ENCODE assay signal across 12 cellular contexts in genomic region chr2:101388232-101388631, GRCh38. TPM values are rescaled to one million over a fixed set of nuclear protein-coding genes. Genes with fewer than 3 reads are reported as not detected.
A peak's percentile ranks its signal among the peaks of the same experiment; 100 is the strongest.
DNase-seq lines count a peak whose midpoint lies in the region; ATAC-seq and TF ChIP-seq lines count a peak whose summit lies in the region.
"Had no signal": no experiment of that assay in that cellular context is flagged by ENCODE, and none has a peak within 500 bp of the region (broad histone marks: within the 10 kb centered on the region; RNA-seq: fewer than 3 reads in every experiment).

No MANE protein-coding gene starts in this region.

- no peaks in the 10 kb centered on the region for H3K9me3 Mint-ChIP-seq in activated T-helper 1 cell treated with anti-CD3 and anti-CD28 coated beads, Interleukin-12 subunit alpha, Interleukin-12 subunit beta, Interleukin-2, Interleukin-4 antibody, amounts not matched to agents 30 ng/mL and 10 ng/mL and 1 ng/mL, durations not matched to agents 14 hours and 24 hours and 36 hours
- H3K9me3 Mint-ChIP-seq in glutamatergic neuron (ENCODE audit: unreplicated experiment) = peaks cover 4% of the 10 kb centered on the region
- H3K9me3 Mint-ChIP-seq: CD8-positive, alpha-beta T cell had no signal

- no peak overlapping the region for H2AFZ ChIP-seq in GM23248

- H3K36me3 ChIP-seq in GM23248 (ENCODE audit: low read depth) (no peaks in the 10 kb centered on the region), right atrium auricular region (no peaks in the 10 kb centered on the region)
- H3K36me3 ChIP-seq: suprapubic skin had no signal

- H3K4me3 ChIP-seq in GM23248 = no peak overlapping the region
- no peak overlapping the region for H3K4me3 ChIP-seq in right atrium auricular region

- H3K4me2 ChIP-seq in GM23248 (ENCODE audit: unreplicated experiment) = no peak overlapping the region

- H3F3A ChIP-seq in GM23248 (ENCODE audit: insufficient read depth) = peaks cover 12% of the 10 kb centered on the region; the same call in 1 of the 2 replicates

- H3K27me3 ChIP-seq in GM23248 (replicated peaks; ENCODE audit: insufficient read depth) (peaks cover 13% of the 10 kb centered on the region), right atrium auricular region (no peaks in the 10 kb centered on the region)

- H3K79me2 ChIP-seq in GM23248 (ENCODE audit: insufficient read depth) = no peaks in the 10 kb centered on the region

- H3K4me1 Mint-ChIP-seq in activated T-helper 1 cell treated with anti-CD3 and anti-CD28 coated beads, Interleukin-12 subunit alpha, Interleukin-12 subunit beta, Interleukin-2, Interleukin-4 antibody, amounts not matched to agents 30 ng/mL and 10 ng/mL and 1 ng/mL, durations not matched to agents 14 hours and 24 hours and 36 hours (ENCODE audit: low read depth) = peaks cover 11% of the 10 kb centered on the region
- H3K4me1 Mint-ChIP-seq in glutamatergic neuron (ENCODE audit: low read depth, unreplicated experiment) = no peaks in the 10 kb centered on the region

- no peak overlapping the region for H3K9ac ChIP-seq in GM23248

- DNase-seq in A172 (ENCODE audit: low spot score) (peak; percentile 56), GM23248 (peak; percentile 67), glutamatergic neuron (no peak), foreskin melanocyte (no peak), right atrium auricular region (ENCODE audit: low spot score) (no peak), left lobe of liver (ENCODE audit: low spot score) (no peak)
- no peak for DNase-seq in activated T-helper 1 cell treated with anti-CD3 and anti-CD28 coated beads, Interleukin-12 subunit alpha, Interleukin-12 subunit beta, Interleukin-2, Interleukin-4 antibody, amounts not matched to agents 30 ng/mL and 10 ng/mL and 1 ng/mL, durations not matched to agents 14 hours and 24 hours and 36 hours (ENCODE audit: low spot score)
- DNase-seq in stimulated activated CD4-positive, alpha-beta T cell treated with anti-CD3 and anti-CD28 coated beads, Interleukin-4, amount 100 ng/mL, for 4 hours = no peak
- DNase-seq: activated CD4-positive, alpha-beta T cell treated with anti-CD3 and anti-CD28 coated beads for 1 hour; CD8-positive, alpha-beta T cell; midbrain had no signal

- H3K9me3 ChIP-seq in GM23248 (ENCODE audit: low read depth) = no peaks in the 10 kb centered on the region
- no peaks in the 10 kb centered on the region for H3K9me3 ChIP-seq in right atrium auricular region
- H3K9me3 ChIP-seq: suprapubic skin had no signal

- H3K27me3 Mint-ChIP-seq in activated T-helper 1 cell treated with anti-CD3 and anti-CD28 coated beads, Interleukin-12 subunit alpha, Interleukin-12 subunit beta, Interleukin-2, Interleukin-4 antibody, amounts not matched to agents 30 ng/mL and 10 ng/mL and 1 ng/mL, durations not matched to agents 14 hours and 24 hours and 36 hours (ENCODE audit: insufficient read depth) = peaks cover 57% of the 10 kb centered on the region
- H3K27me3 Mint-ChIP-seq in glutamatergic neuron (ENCODE audit: unreplicated experiment) = peaks cover 6% of the 10 kb centered on the region

- 32 to 38% methylated on average over 4 of the region's 4 CpGs for WGBS in GM23248 (ENCODE audit: low coverage in 1 of 2, low lambda C conversion rate in 2 of 2, missing lambda C conversion rate in 2 of 2), 2 experiments

- intact Hi-C loops in activated T-helper 1 cell treated with anti-CD3 and anti-CD28 coated beads, Interleukin-12 subunit alpha, Interleukin-12 subunit beta, Interleukin-2, Interleukin-4 antibody, amounts not matched to agents 30 ng/mL and 10 ng/mL and 1 ng/mL, durations not matched to agents 14 hours and 24 hours and 36 hours (cut with micrococcal nuclease) = loop anchor here (5.0 to 10.0 kb wide), 2 partner anchors 136 to 373 kb away; partner anchors contain the start of gene CNOT11

- H4K20me1 ChIP-seq in GM23248 (ENCODE audit: insufficient read depth) = 0 out of 2 replicates have a peak, but pooled peaks cover 2% of the 10 kb centered on the region

- no peak for TF ChIP-seq CTCF in glutamatergic neuron (IDR thresholded peaks at IDR 0.05; ENCODE audit: partially characterized antibody, unreplicated experiment)
- TF ChIP-seq CTCF in right atrium auricular region (IDR thresholded peaks at IDR 0.05) = no peak

- H3K4me1 ChIP-seq in GM23248 (ENCODE audit: insufficient read depth) (0 out of 2 replicates have a peak, but pooled peaks cover 4% of the 10 kb centered on the region), right atrium auricular region (peaks cover 0 to 12% of the 10 kb centered on the region in 2 donors)

- H3K4me3 Mint-ChIP-seq in activated T-helper 1 cell treated with anti-CD3 and anti-CD28 coated beads, Interleukin-12 subunit alpha, Interleukin-12 subunit beta, Interleukin-2, Interleukin-4 antibody, amounts not matched to agents 30 ng/mL and 10 ng/mL and 1 ng/mL, durations not matched to agents 14 hours and 24 hours and 36 hours = peak overlapping the region; percentile 45
- peak overlapping the region; percentile 47 for H3K4me3 Mint-ChIP-seq in glutamatergic neuron (ENCODE audit: unreplicated experiment)

- no peak overlapping the region for H3K27ac Mint-ChIP-seq in activated T-helper 1 cell treated with anti-CD3 and anti-CD28 coated beads, Interleukin-12 subunit alpha, Interleukin-12 subunit beta, Interleukin-2, Interleukin-4 antibody, amounts not matched to agents 30 ng/mL and 10 ng/mL and 1 ng/mL, durations not matched to agents 14 hours and 24 hours and 36 hours
- H3K27ac Mint-ChIP-seq in glutamatergic neuron (ENCODE audit: unreplicated experiment) = no peak overlapping the region
- H3K27ac Mint-ChIP-seq: CD8-positive, alpha-beta T cell had no signal

- H3K27ac ChIP-seq in GM23248 = no peak overlapping the region
- H3K27ac ChIP-seq in right atrium auricular region = no peak overlapping the region
- H3K27ac ChIP-seq: suprapubic skin had no signal

- no peaks in the 10 kb centered on the region for H3K9me2 ChIP-seq in GM23248 (ENCODE audit: insufficient read depth)

- ATAC-seq in left lobe of liver = no peak

- in situ Hi-C loops in GM23248 (cut with MboI) = no loop called here

- no peaks in the 10 kb centered on the region for H3K36me3 Mint-ChIP-seq in activated T-helper 1 cell treated with anti-CD3 and anti-CD28 coated beads, Interleukin-12 subunit alpha, Interleukin-12 subunit beta, Interleukin-2, Interleukin-4 antibody, amounts not matched to agents 30 ng/mL and 10 ng/mL and 1 ng/mL, durations not matched to agents 14 hours and 24 hours and 36 hours (ENCODE audit: low read depth)
- no peaks in the 10 kb centered on the region for H3K36me3 Mint-ChIP-seq in glutamatergic neuron (ENCODE audit: unreplicated experiment)
- H3K36me3 Mint-ChIP-seq: CD8-positive, alpha-beta T cell had no signal

RNA-seq across cellular contexts. Expression of gene CREG2, which starts 0.9 kb away (rescaled TPM):
- 0.62 and 0.69 TPM in 2 replicates for total RNA-seq in A172 (2014; rRNA removed; shearing (Covaris generic))
- total RNA-seq in GM23248 (2014; rRNA removed; shearing (Covaris generic)) = under 0.01 and 0.22 TPM in 2 replicates
- 0.15 TPM in 1 of 2 replicates, not detected in the other for polyA plus RNA-seq in GM23248 (2016; fragmentation: Nextera tagmentation; extraction: Ambion mirVana)
- total RNA-seq in activated T-helper 1 cell treated with anti-CD3 and anti-CD28 coated beads, Interleukin-12 subunit alpha, Interleukin-12 subunit beta, Interleukin-2, Interleukin-4 antibody, amounts not matched to agents 30 ng/mL and 10 ng/mL and 1 ng/mL, durations not matched to agents 14 hours and 24 hours and 36 hours = not detected in 2 replicates
- total RNA-seq in glutamatergic neuron (ENCODE audit: unreplicated experiment) (1.3 TPM), right atrium auricular region (under 1 TPM in 1 of 2 donors, not detected in 1; 0.59 TPM), left lobe of liver (not detected)
- total RNA-seq: CD8-positive, alpha-beta T cell had no signal

Comparison
In these comparisons a context has a peak if more than half of its experiments do, and no peak if none do; other contexts are left out.
1. DNase-seq: peak in A172 (single experiment) and GM23248 (single experiment); none in activated T-helper 1 cell treated with anti-CD3 and anti-CD28 coated beads, Interleukin-12 subunit alpha, Interleukin-12 subunit beta, Interleukin-2, Interleukin-4 antibody, amounts not matched to agents 30 ng/mL and 10 ng/mL and 1 ng/mL, durations not matched to agents 14 hours and 24 hours and 36 hours (single experiment), glutamatergic neuron (single experiment), foreskin melanocyte (single experiment), stimulated activated CD4-positive, alpha-beta T cell treated with anti-CD3 and anti-CD28 coated beads, Interleukin-4, amount 100 ng/mL, for 4 hours (0 of 2), right atrium auricular region (single experiment) and left lobe of liver (single experiment).